ENCODE assay signal across 2 cellular contexts in the genomic region with DNA sequence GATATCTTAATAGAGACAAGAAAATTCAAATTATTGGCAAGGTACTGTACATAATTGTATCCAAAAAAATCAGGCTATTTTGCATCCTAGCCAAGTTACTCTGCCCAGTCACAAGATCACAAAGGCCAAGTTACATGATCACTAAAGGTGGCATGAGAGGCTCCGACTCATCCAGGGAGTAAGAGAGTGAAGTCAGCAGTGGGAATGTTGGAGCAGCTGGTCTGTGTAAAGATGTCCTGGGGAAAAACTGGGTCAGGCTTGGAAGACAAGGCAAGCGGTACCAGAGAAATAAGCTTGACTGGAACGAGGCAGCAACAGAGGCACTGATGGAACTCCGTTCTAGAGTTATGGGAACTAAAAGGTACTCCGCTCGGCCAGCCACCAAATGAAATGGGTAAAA.
TF ChIP-seq lines count a peak whose summit lies in the region.

No MANE protein-coding gene starts in this region.

TF ChIP-seq in SK-N-SH treated with all-trans-retinoic acid at 6 μM for 48 hours, 23 proteins besides CTCF, POLR2A, EP300 and RAD21:
- TF ChIP-seq, protein P1, sequence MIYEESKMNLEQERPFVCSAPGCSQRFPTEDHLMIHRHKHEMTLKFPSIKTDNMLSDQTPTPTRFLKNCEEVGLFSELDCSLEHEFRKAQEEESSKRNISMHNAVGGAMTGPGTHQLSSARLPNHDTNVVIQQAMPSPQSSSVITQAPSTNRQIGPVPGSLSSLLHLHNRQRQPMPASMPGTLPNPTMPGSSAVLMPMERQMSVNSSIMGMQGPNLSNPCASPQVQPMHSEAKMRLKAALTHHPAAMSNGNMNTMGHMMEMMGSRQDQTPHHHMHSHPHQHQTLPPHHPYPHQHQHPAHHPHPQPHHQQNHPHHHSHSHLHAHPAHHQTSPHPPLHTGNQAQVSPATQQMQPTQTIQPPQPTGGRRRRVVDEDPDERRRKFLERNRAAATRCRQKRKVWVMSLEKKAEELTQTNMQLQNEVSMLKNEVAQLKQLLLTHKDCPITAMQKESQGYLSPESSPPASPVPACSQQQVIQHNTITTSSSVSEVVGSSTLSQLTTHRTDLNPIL (CRISPR knock-in tag; IDR thresholded peaks at IDR 0.05; ENCODE audit: low read depth): no peak
- TF ChIP-seq, protein P2, sequence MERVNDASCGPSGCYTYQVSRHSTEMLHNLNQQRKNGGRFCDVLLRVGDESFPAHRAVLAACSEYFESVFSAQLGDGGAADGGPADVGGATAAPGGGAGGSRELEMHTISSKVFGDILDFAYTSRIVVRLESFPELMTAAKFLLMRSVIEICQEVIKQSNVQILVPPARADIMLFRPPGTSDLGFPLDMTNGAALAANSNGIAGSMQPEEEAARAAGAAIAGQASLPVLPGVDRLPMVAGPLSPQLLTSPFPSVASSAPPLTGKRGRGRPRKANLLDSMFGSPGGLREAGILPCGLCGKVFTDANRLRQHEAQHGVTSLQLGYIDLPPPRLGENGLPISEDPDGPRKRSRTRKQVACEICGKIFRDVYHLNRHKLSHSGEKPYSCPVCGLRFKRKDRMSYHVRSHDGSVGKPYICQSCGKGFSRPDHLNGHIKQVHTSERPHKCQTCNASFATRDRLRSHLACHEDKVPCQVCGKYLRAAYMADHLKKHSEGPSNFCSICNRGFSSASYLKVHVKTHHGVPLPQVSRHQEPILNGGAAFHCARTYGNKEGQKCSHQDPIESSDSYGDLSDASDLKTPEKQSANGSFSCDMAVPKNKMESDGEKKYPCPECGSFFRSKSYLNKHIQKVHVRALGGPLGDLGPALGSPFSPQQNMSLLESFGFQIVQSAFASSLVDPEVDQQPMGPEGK (CRISPR knock-in tag; IDR thresholded peaks at IDR 0.05; ENCODE audit: borderline replicate concordance): no peak
- no peak for TF ChIP-seq ZNF70 (CRISPR knock-in tag; IDR thresholded peaks at IDR 0.05)

TF ChIP-seq in HepG2, 621 proteins besides CTCF, POLR2A, EP300 and RAD21:
- TF ChIP-seq ZNF34 (CRISPR knock-in tag; IDR thresholded peaks at IDR 0.05; ENCODE audit: borderline replicate concordance) (no peak), SRSF9 (IDR thresholded peaks at IDR 0.05; ENCODE audit: borderline replicate concordance, insufficient read depth, low read depth, low read length, poor library complexity, severe bottlenecking) (no peak), ZSCAN9 (CRISPR knock-in tag; IDR thresholded peaks at IDR 0.05; ENCODE audit: borderline replicate concordance) (no peak), ZEB1 (IDR thresholded peaks at IDR 0.05; ENCODE audit: insufficient replicate concordance, low read depth) (no peak), FOSL1 (CRISPR knock-in tag; IDR thresholded peaks at IDR 0.05; ENCODE audit: borderline replicate concordance) (no peak), ZNF816 (CRISPR knock-in tag; IDR thresholded peaks at IDR 0.05; ENCODE audit: borderline replicate concordance) (no peak), JUND (CRISPR knock-in tag; IDR thresholded peaks at IDR 0.05) (no peak), IRX3 (CRISPR knock-in tag; IDR thresholded peaks at IDR 0.05; ENCODE audit: borderline replicate concordance, low read depth) (no peak), ZNF781 (CRISPR knock-in tag; IDR thresholded peaks at IDR 0.05; ENCODE audit: borderline replicate concordance, not compliant biosample characterization) (no peak), MAF1 (CRISPR knock-in tag; IDR thresholded peaks at IDR 0.05; ENCODE audit: borderline replicate concordance) (no peak), ZNF546 (CRISPR knock-in tag; conservative IDR thresholded peaks at IDR 0.05) (no peak)
- TF ChIP-seq, protein P3, sequence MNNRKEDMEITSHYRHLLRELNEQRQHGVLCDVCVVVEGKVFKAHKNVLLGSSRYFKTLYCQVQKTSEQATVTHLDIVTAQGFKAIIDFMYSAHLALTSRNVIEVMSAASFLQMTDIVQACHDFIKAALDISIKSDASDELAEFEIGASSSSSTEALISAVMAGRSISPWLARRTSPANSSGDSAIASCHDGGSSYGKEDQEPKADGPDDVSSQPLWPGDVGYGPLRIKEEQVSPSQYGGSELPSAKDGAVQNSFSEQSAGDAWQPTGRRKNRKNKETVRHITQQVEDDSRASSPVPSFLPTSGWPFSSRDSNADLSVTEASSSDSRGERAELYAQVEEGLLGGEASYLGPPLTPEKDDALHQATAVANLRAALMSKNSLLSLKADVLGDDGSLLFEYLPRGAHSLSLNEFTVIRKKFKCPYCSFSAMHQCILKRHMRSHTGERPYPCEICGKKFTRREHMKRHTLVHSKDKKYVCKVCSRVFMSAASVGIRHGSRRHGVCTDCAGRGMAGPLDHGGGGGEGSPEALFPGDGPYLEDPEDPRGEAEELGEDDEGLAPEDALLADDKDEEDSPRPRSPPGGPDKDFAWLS (CRISPR knock-in tag; IDR thresholded peaks at IDR 0.05; ENCODE audit: borderline replicate concordance): no peak
- TF ChIP-seq, protein P4, sequence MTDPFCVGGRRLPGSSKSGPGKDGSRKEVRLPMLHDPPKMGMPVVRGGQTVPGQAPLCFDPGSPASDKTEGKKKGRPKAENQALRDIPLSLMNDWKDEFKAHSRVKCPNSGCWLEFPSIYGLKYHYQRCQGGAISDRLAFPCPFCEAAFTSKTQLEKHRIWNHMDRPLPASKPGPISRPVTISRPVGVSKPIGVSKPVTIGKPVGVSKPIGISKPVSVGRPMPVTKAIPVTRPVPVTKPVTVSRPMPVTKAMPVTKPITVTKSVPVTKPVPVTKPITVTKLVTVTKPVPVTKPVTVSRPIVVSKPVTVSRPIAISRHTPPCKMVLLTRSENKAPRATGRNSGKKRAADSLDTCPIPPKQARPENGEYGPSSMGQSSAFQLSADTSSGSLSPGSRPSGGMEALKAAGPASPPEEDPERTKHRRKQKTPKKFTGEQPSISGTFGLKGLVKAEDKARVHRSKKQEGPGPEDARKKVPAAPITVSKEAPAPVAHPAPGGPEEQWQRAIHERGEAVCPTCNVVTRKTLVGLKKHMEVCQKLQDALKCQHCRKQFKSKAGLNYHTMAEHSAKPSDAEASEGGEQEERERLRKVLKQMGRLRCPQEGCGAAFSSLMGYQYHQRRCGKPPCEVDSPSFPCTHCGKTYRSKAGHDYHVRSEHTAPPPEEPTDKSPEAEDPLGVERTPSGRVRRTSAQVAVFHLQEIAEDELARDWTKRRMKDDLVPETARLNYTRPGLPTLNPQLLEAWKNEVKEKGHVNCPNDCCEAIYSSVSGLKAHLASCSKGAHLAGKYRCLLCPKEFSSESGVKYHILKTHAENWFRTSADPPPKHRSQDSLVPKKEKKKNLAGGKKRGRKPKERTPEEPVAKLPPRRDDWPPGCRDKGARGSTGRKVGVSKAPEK (CRISPR knock-in tag; IDR thresholded peaks at IDR 0.05; ENCODE audit: borderline replicate concordance): no peak
